ENCODE assay signal across 16 cellular contexts in the genomic region with DNA sequence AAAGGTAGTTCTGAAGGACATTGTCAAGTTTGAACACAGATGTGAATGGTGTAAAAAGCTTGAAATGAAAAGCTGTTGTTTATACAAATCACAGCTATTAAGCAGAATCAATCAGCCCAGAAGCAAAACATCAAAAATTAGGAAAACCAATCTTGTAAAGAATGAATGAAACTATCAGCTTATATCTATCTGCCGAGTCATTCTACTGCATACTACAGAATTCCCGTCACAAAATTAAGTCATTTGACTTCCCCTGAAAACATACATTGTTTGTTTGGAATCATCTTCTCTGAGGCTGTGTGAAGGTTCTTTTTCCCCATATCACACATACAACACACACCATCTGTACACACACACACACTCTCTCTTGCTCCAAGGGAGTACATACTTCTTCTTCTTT.
DNase-seq lines count a peak whose midpoint lies in the region; ATAC-seq and TF ChIP-seq lines count a peak whose summit lies in the region.
"Had no signal": no experiment of that assay in that cellular context is flagged by ENCODE, and none has a peak within 500 bp of the region (broad histone marks: within the 10 kb centered on the region; RNA-seq: fewer than 3 reads in every experiment).

No MANE protein-coding gene starts in this region.

- WGBS in endodermal cell (ENCODE audit: insufficient coverage in 1 of 2, insufficient read length in 1 of 2), 2 experiments = 98 to 100% methylated on average over 2 of the region's 2 CpGs

- peaks cover 73% of the 10 kb centered on the region for H3K36me3 ChIP-seq in endodermal cell (ENCODE audit: control insufficient read depth, insufficient read depth, low read length)

- no peak for TF ChIP-seq CTCF in HFFc6 (IDR thresholded peaks at IDR 0.05)
- no peak for TF ChIP-seq CTCF in endodermal cell (conservative IDR thresholded peaks at IDR 0.05)
- TF ChIP-seq CTCF in osteocyte (IDR thresholded peaks at IDR 0.05) = no peak

- H3K9me3 ChIP-seq in endodermal cell (ENCODE audit: control insufficient read depth, low read length) = no peaks in the 10 kb centered on the region

- ATAC-seq in stimulated activated memory B cell treated with anti-CD40 and anti-IgM and Interleukin-4, amounts not matched to agents 10 μg/mL and 1 μg/mL and 100 μg/mL, for 72 hours = no peak

- peaks cover 3% of the 10 kb centered on the region for H3K4me1 Mint-ChIP-seq in activated T-cell treated with anti-CD3 and anti-CD28 coated beads, Interleukin-2, amount 50 U/mL, for 24 hours (ENCODE audit: low read depth)
- H3K4me1 Mint-ChIP-seq in HFFc6 (ENCODE audit: low read depth) = no peaks in the 10 kb centered on the region
- no peaks in the 10 kb centered on the region for H3K4me1 Mint-ChIP-seq in endodermal cell
- no peaks in the 10 kb centered on the region for H3K4me1 Mint-ChIP-seq in stimulated activated memory B cell treated with anti-CD40 and anti-IgM and Interleukin-4, amounts not matched to agents 10 μg/mL and 1 μg/mL and 100 μg/mL, for 72 hours
- peaks cover 5% of the 10 kb centered on the region for H3K4me1 Mint-ChIP-seq in osteocyte (ENCODE audit: unreplicated experiment)

- intact Hi-C loops in cardiac septum (cut with DNase I) = no loop called here

- no peak overlapping the region for H3K27ac ChIP-seq in endodermal cell (ENCODE audit: low read depth, low read length)
- H3K27ac ChIP-seq: C4-2B, RWPE1 had no signal

- no peaks in the 10 kb centered on the region for H3K4me1 ChIP-seq in endodermal cell (ENCODE audit: control insufficient read depth, insufficient read depth, low read length)

- H3K36me3 Mint-ChIP-seq in activated T-cell treated with anti-CD3 and anti-CD28 coated beads, Interleukin-2, amount 50 U/mL, for 24 hours (ENCODE audit: low read depth) = peaks cover 73% of the 10 kb centered on the region
- H3K36me3 Mint-ChIP-seq in HFFc6 (ENCODE audit: low read depth) (peaks cover 26% of the 10 kb centered on the region), endodermal cell (ENCODE audit: low read depth) (peaks cover 55% of the 10 kb centered on the region), osteocyte (ENCODE audit: unreplicated experiment) (peaks cover 62% of the 10 kb centered on the region)
- peaks cover 68% of the 10 kb centered on the region for H3K36me3 Mint-ChIP-seq in stimulated activated memory B cell treated with anti-CD40 and anti-IgM and Interleukin-4, amounts not matched to agents 10 μg/mL and 1 μg/mL and 100 μg/mL, for 72 hours

- H3K4me3 Mint-ChIP-seq in activated T-cell treated with anti-CD3 and anti-CD28 coated beads, Interleukin-2, amount 50 U/mL, for 24 hours = no peak overlapping the region
- H3K4me3 Mint-ChIP-seq in HFFc6 (no peak overlapping the region), endodermal cell (no peak overlapping the region), osteocyte (ENCODE audit: unreplicated experiment) (no peak overlapping the region)
- H3K4me3 Mint-ChIP-seq in stimulated activated memory B cell treated with anti-CD40 and anti-IgM and Interleukin-4, amounts not matched to agents 10 μg/mL and 1 μg/mL and 100 μg/mL, for 72 hours = no peak overlapping the region

- H3K9me3 Mint-ChIP-seq in activated T-cell treated with anti-CD3 and anti-CD28 coated beads, Interleukin-2, amount 50 U/mL, for 24 hours = no peaks in the 10 kb centered on the region
- H3K9me3 Mint-ChIP-seq in HFFc6 = no peaks in the 10 kb centered on the region
- no peaks in the 10 kb centered on the region for H3K9me3 Mint-ChIP-seq in endodermal cell
- H3K9me3 Mint-ChIP-seq in stimulated activated memory B cell treated with anti-CD40 and anti-IgM and Interleukin-4, amounts not matched to agents 10 μg/mL and 1 μg/mL and 100 μg/mL, for 72 hours = no peaks in the 10 kb centered on the region
- H3K9me3 Mint-ChIP-seq in osteocyte (ENCODE audit: unreplicated experiment) = no peaks in the 10 kb centered on the region

- H3K4me3 ChIP-seq in endodermal cell (ENCODE audit: low read length) = no peak overlapping the region

- no peak for DNase-seq in activated T-cell treated with anti-CD3 and anti-CD28 coated beads, Interleukin-2, amount 50 U/mL, for 24 hours
- DNase-seq in activated T-cell treated with anti-CD3 and anti-CD28 coated beads for 4 hours (no peak), HFFc6 (no peak), endodermal cell (no peak), hypothalamus (lab: John Stamatoyannopoulos, UW) (no peak), osteocyte (ENCODE audit: extremely low spot score, unreplicated experiment) (no peak), cardiac septum (ENCODE audit: low spot score) (no peak)
- DNase-seq: COR-L47, EL, KG1, NCI-H1436 treated with DMSO at 0.1 percent for 48 hours, NCI-H2081, NCI-H774 had no signal

- peak overlapping the region; percentile 2 for H3K27ac Mint-ChIP-seq in activated T-cell treated with anti-CD3 and anti-CD28 coated beads, Interleukin-2, amount 50 U/mL, for 24 hours
- H3K27ac Mint-ChIP-seq in HFFc6 = 0 out of 2 replicates have a peak overlapping the region, but pooled peaks have one; percentile 2
- peak overlapping the region; percentile 3 for H3K27ac Mint-ChIP-seq in endodermal cell
- H3K27ac Mint-ChIP-seq in stimulated activated memory B cell treated with anti-CD40 and anti-IgM and Interleukin-4, amounts not matched to agents 10 μg/mL and 1 μg/mL and 100 μg/mL, for 72 hours = peak overlapping the region; percentile 3
- no peak overlapping the region for H3K27ac Mint-ChIP-seq in osteocyte (ENCODE audit: unreplicated experiment)

- no peak overlapping the region for H3K9ac ChIP-seq in endodermal cell (ENCODE audit: extremely low read depth, low read length, poor library complexity, severe bottlenecking)

- no peaks in the 10 kb centered on the region for H3K27me3 Mint-ChIP-seq in activated T-cell treated with anti-CD3 and anti-CD28 coated beads, Interleukin-2, amount 50 U/mL, for 24 hours
- no peaks in the 10 kb centered on the region for H3K27me3 Mint-ChIP-seq in HFFc6 (ENCODE audit: insufficient read depth)
- H3K27me3 Mint-ChIP-seq in endodermal cell (ENCODE audit: insufficient read depth) = no peaks in the 10 kb centered on the region
- no peaks in the 10 kb centered on the region for H3K27me3 Mint-ChIP-seq in stimulated activated memory B cell treated with anti-CD40 and anti-IgM and Interleukin-4, amounts not matched to agents 10 μg/mL and 1 μg/mL and 100 μg/mL, for 72 hours
- H3K27me3 Mint-ChIP-seq in osteocyte (ENCODE audit: unreplicated experiment) = no peaks in the 10 kb centered on the region

- H3K27me3 ChIP-seq in endodermal cell (ENCODE audit: control insufficient read depth, insufficient read depth, low read length, poor library complexity, severe bottlenecking) = no peaks in the 10 kb centered on the region
